Comparison of ENCODE assay signal across 8 cellular contexts in the genomic region with DNA sequence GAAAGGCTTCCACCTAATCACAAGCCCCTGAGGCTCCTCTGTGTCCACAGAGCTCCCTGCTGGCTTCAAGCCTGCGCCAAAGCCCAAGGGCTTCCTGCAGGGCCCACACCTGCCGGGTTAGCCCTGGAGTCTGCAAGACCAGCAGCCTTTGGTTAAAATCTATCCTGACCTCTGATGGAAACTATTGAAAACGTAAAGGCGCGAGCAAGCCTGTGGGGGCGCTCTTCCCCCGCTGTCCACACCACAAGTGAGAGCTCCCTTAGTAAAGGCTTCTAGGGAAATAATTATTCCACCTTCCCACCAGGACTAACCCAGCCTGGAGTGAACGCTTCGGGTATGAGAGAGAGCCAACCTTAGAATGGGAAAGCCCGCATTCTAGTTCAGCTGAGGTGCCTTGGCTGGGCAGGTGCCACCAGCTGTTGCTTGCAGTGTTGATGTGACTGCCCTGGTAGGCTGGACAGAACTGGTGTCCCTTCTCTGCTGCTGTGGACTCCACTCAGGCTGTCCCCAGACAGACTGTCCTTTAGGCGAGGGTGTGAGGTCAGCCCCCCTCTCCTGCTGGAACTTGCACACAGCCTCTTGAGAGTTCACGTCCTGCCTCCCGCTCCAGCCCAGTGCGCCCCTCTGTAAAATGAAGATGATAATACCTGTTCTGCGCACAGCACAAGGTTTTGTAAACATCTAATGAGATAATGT.
A peak's percentile ranks its signal among the peaks of the same experiment; 100 is the strongest.
DNase-seq lines count a peak whose midpoint lies in the region; ATAC-seq and TF ChIP-seq lines count a peak whose summit lies in the region.

No MANE protein-coding gene starts in this region.

- H2BK120ac ChIP-seq in mesenchymal stem cell (ENCODE audit: low read depth, low read length): no peak overlapping the region

- H2BK5ac ChIP-seq in mesenchymal stem cell (ENCODE audit: low read depth, low read length, poor library complexity, severe bottlenecking): no peak overlapping the region

- intact Hi-C loops in prostate gland (cut with DNase I): no loop called here
- intact Hi-C loops in left lung (cut with DNase I): no loop called here

- peak; percentile 21 for TF ChIP-seq CTCF in MM.1S (IDR thresholded peaks at IDR 0.05; ENCODE audit: low read length)
- peak in 2 of 4 experiments; percentile 19 to 39 for TF ChIP-seq CTCF in prostate gland (IDR thresholded peaks at IDR 0.05)
- TF ChIP-seq CTCF in left lung (IDR thresholded peaks at IDR 0.05): peak in 1 of 2 donors; percentile 23

- 53% methylated on average over 14 of the region's 15 CpGs for WGBS in mesenchymal stem cell
- WGBS in prostate gland: 70% methylated on average over 15 of the region's 15 CpGs

- H3K27me3 ChIP-seq in MM.1S (replicated peaks; ENCODE audit: insufficient read depth, low read length) (no peaks in the 10 kb centered on the region), mesenchymal stem cell (ENCODE audit: control insufficient read depth in 1 of 2, insufficient read depth in 1 of 2, low read length in 2 of 2) (no peaks in the 10 kb centered on the region), prostate gland (replicated peaks; ENCODE audit: insufficient read depth) (no peaks in the 10 kb centered on the region), left lung (no peaks in the 10 kb centered on the region)

- H3K9me3 ChIP-seq in MM.1S (replicated peaks; ENCODE audit: insufficient read depth, low read length) (no peaks in the 10 kb centered on the region), mesenchymal stem cell (ENCODE audit: control insufficient read depth, low read length) (no peaks in the 10 kb centered on the region), prostate gland (no peaks in the 10 kb centered on the region), left lung (no peaks in the 10 kb centered on the region)

- peak overlapping the region; percentile 81 for H3K4me3 Mint-ChIP-seq in central memory CD8-positive, alpha-beta T cell

- peaks cover 35% of the 10 kb centered on the region for H3K36me3 Mint-ChIP-seq in central memory CD8-positive, alpha-beta T cell (ENCODE audit: insufficient read depth)

- no peak overlapping the region for H4K8ac ChIP-seq in mesenchymal stem cell (ENCODE audit: low read length)

- no peak for TF ChIP-seq POLR2A in prostate gland (IDR thresholded peaks at IDR 0.05)

- H3K4me3 ChIP-seq in MM.1S (ENCODE audit: low read length): no peak overlapping the region
- no peak overlapping the region for H3K4me3 ChIP-seq in mesenchymal stem cell (ENCODE audit: insufficient read depth in 1 of 2, low read depth in 1 of 2, low read length in 2 of 2)
- H3K4me3 ChIP-seq in prostate gland: no peak overlapping the region
- H3K4me3 ChIP-seq in left lung: no peak overlapping the region

- no peak overlapping the region for H3K14ac ChIP-seq in mesenchymal stem cell (ENCODE audit: low read length in 2 of 2)

- H3K36me3 ChIP-seq in MM.1S (replicated peaks; ENCODE audit: insufficient read depth, low read length) (no peaks in the 10 kb centered on the region), mesenchymal stem cell (ENCODE audit: control insufficient read depth in 1 of 2, insufficient read depth in 2 of 2, low read depth in 1 of 2, low read length in 2 of 2) (no peaks in the 10 kb centered on the region), prostate gland (no peaks in the 10 kb centered on the region), left lung (peaks cover 0 to 4% of the 10 kb centered on the region in 2 donors)

- H2BK15ac ChIP-seq in mesenchymal stem cell (ENCODE audit: low read depth, poor library complexity, severe bottlenecking): no peak overlapping the region

- H4K91ac ChIP-seq in mesenchymal stem cell (ENCODE audit: low read length): peak overlapping the region; percentile 21

- H4K20me1 ChIP-seq in MM.1S (ENCODE audit: insufficient read depth, low read length): no peaks in the 10 kb centered on the region

- peak overlapping the region; percentile 93 for H3K27ac Mint-ChIP-seq in central memory CD8-positive, alpha-beta T cell (ENCODE audit: low read depth)

- peak overlapping the region in 1 of 2 experiments; percentile 52 for H3K18ac ChIP-seq in mesenchymal stem cell (ENCODE audit: low read depth in 1 of 2, low read length in 2 of 2)

- H3K9ac ChIP-seq in MM.1S (ENCODE audit: low read length) (no peak overlapping the region), mesenchymal stem cell (ENCODE audit: low read length) (no peak overlapping the region)

- DNase-seq in DMS 273 treated with DMSO at 0.1 percent for 48 hours (lab: John Stamatoyannopoulos, UW): peak; percentile 55
- no peak for DNase-seq in MM.1S
- no peak for DNase-seq in central memory CD8-positive, alpha-beta T cell (ENCODE audit: low spot score in 2 of 2)
- peak; percentile 19 for DNase-seq in mesenchymal stem cell
- no peak for DNase-seq in effector CD8-positive, alpha-beta T cell (lab: John Stamatoyannopoulos, UW)
- DNase-seq in prostate gland (ENCODE audit: low spot score): no peak
- DNase-seq in left lung: no peak

- no peaks in the 10 kb centered on the region for H3K27me3 Mint-ChIP-seq in central memory CD8-positive, alpha-beta T cell

- no peaks in the 10 kb centered on the region for H3K9me2 ChIP-seq in MM.1S (replicated peaks; ENCODE audit: insufficient read depth, low read length)

- H3K4me2 ChIP-seq in MM.1S (ENCODE audit: low read depth, low read length): no peak overlapping the region
- no peak overlapping the region for H3K4me2 ChIP-seq in mesenchymal stem cell (ENCODE audit: low read length, poor library complexity, severe bottlenecking)

- H2BK12ac ChIP-seq in mesenchymal stem cell (ENCODE audit: low read length in 2 of 2): no peak overlapping the region

- peak overlapping the region; percentile 13 for H2AK5ac ChIP-seq in mesenchymal stem cell (ENCODE audit: low read length, severe bottlenecking)

- H3K79me1 ChIP-seq in mesenchymal stem cell (replicated peaks; ENCODE audit: low read length, poor library complexity, severe bottlenecking): no peaks in the 10 kb centered on the region

- H2AFZ ChIP-seq in MM.1S (ENCODE audit: low read length) (no peak overlapping the region), mesenchymal stem cell (ENCODE audit: low read depth, low read length) (no peak overlapping the region)

- no peak overlapping the region for H3K4ac ChIP-seq in mesenchymal stem cell (ENCODE audit: low read depth in 1 of 2, low read length in 2 of 2)

- H3K79me2 ChIP-seq in MM.1S (ENCODE audit: low read length): no peaks in the 10 kb centered on the region

- no peak for ATAC-seq in central memory CD8-positive, alpha-beta T cell (replicated peaks; ENCODE audit: extremely low read depth, poor library complexity, severe bottlenecking)
- ATAC-seq in HG03025 (IDR thresholded peaks at IDR 0.05; ENCODE audit: low FRiP score, unreplicated experiment) (no peak), left lung (no peak)

- H3K4me1 Mint-ChIP-seq in central memory CD8-positive, alpha-beta T cell: peaks cover 69% of the 10 kb centered on the region

- H3K9me3 Mint-ChIP-seq in central memory CD8-positive, alpha-beta T cell: no peaks in the 10 kb centered on the region

- no peak overlapping the region for H3K23ac ChIP-seq in mesenchymal stem cell (ENCODE audit: low read length in 2 of 2)

- no peaks in the 10 kb centered on the region for H3F3A ChIP-seq in MM.1S (ENCODE audit: insufficient read depth, low read length)

- H3K4me1 ChIP-seq in MM.1S (ENCODE audit: low read length) (peaks cover 8% of the 10 kb centered on the region), mesenchymal stem cell (ENCODE audit: control insufficient read depth, insufficient read depth, low read depth, low read length) (peaks cover 8% of the 10 kb centered on the region), prostate gland (replicated peaks) (no peaks in the 10 kb centered on the region), left lung (peaks cover 0 to 58% of the 10 kb centered on the region in 2 donors)

- H3K27ac ChIP-seq in MM.1S (ENCODE audit: low read length) (no peak overlapping the region), mesenchymal stem cell (ENCODE audit: low read length, poor library complexity, severe bottlenecking) (no peak overlapping the region), prostate gland (no peak overlapping the region), left lung (no peak overlapping the region)

Comparison
In these comparisons a context has a peak if more than half of its experiments do, and no peak if none do; other contexts are left out.
1. DNase-seq: peak in DMS 273 treated with DMSO at 0.1 percent for 48 hours (single experiment) and mesenchymal stem cell (single experiment); none in MM.1S (single experiment), central memory CD8-positive, alpha-beta T cell (0 of 2), effector CD8-positive, alpha-beta T cell (single experiment), prostate gland (single experiment) and left lung (0 of 2).